In genomic region chr2:27881815-27882583, GRCh38 we compare ENCODE assay signal across 6 cellular contexts. TPM values are rescaled to one million over a fixed set of nuclear protein-coding genes. Genes with fewer than 3 reads are reported as not detected.
A peak's percentile ranks its signal among the peaks of the same experiment; 100 is the strongest.
DNase-seq lines count a peak whose midpoint lies in the region; ATAC-seq, FAIRE-seq and TF ChIP-seq lines count a peak whose summit lies in the region.
"Not testable (repeated sequence)": the region's sequence is repeated elsewhere in the genome, so short reads cannot be mapped to it uniquely, and the experiment has no call there.

No MANE protein-coding gene starts in this region.

- not testable (repeated sequence) for H2BK12ac ChIP-seq in trophoblast cell (ENCODE audit: low read length)

- BruUV-seq in Calu3 (replicated peaks; lab: Mats Ljungman, UMichigan); PC-3 (replicated peaks; lab: Mats Ljungman, UMichigan): not testable (repeated sequence)

- H3K27me3 ChIP-seq in PC-3 (ENCODE audit: low read length); astrocyte (ENCODE audit: insufficient read depth, low read length); kidney epithelial cell (ENCODE audit: control insufficient read depth, insufficient read depth, low read length); trophoblast cell (ENCODE audit: insufficient read depth, low read length): not testable (repeated sequence)

- peaks cover 41% of the 10 kb centered on the region for H3K4me1 Mint-ChIP-seq in Calu3 (ENCODE audit: low read depth, unreplicated experiment)
- H3K4me1 Mint-ChIP-seq in HFFc6 (ENCODE audit: low read depth): peaks cover 44% of the 10 kb centered on the region
- peaks cover 16% of the 10 kb centered on the region for H3K4me1 Mint-ChIP-seq in astrocyte (ENCODE audit: low read depth, unreplicated experiment)

- H4K12ac ChIP-seq in trophoblast cell (ENCODE audit: low read depth, low read length): not testable (repeated sequence)

- not testable (repeated sequence) for H2BK5ac ChIP-seq in trophoblast cell (ENCODE audit: low read depth, low read length, poor library complexity)

- H3F3A ChIP-seq in PC-3 (ENCODE audit: low read length, unreplicated experiment): not testable (repeated sequence)

- FAIRE-seq in astrocyte (lab: Jason Lieb, UNC): peak; percentile 13

- H3K79me2 ChIP-seq in PC-3 (ENCODE audit: low read length); astrocyte (ENCODE audit: insufficient read depth, low read length); trophoblast cell (ENCODE audit: control insufficient read depth, insufficient read depth, low read length, poor library complexity): not testable (repeated sequence)

- H2AFZ ChIP-seq in PC-3 (ENCODE audit: low read length); astrocyte (ENCODE audit: low read depth, low read length); trophoblast cell (ENCODE audit: insufficient read depth, low read length, poor library complexity): not testable (repeated sequence)

- not testable (repeated sequence) for H3K18ac ChIP-seq in trophoblast cell (ENCODE audit: low read length)

- no CpG with 5 or more reads among the region's 4 CpGs for WGBS in trophoblast cell (ENCODE audit: extremely low coverage, insufficient coverage, insufficient read length)

- H2BK120ac ChIP-seq in trophoblast cell (ENCODE audit: insufficient read depth, low read length, poor library complexity): not testable (repeated sequence)

- TF ChIP-seq CTCF in Calu3 (IDR thresholded peaks at IDR 0.05; ENCODE audit: unreplicated experiment); HFFc6 (IDR thresholded peaks at IDR 0.05); PC-3 (conservative IDR thresholded peaks at IDR 0.05; ENCODE audit: low read depth, low read length); astrocyte (IDR thresholded peaks at IDR 0.05; ENCODE audit: insufficient read depth, low read depth, low read length); kidney epithelial cell (IDR thresholded peaks at IDR 0.05; ENCODE audit: insufficient read depth, low read length, poor library complexity, severe bottlenecking): not testable (repeated sequence)

- ATAC-seq in PC-3: not testable (repeated sequence)

- not testable (repeated sequence) for H3K4me3 ChIP-seq in PC-3 (ENCODE audit: low read length); astrocyte (ENCODE audit: insufficient read depth, low read depth, low read length); kidney epithelial cell (ENCODE audit: low read depth, low read length); trophoblast cell (ENCODE audit: low read depth, low read length)

- H3K4me2 ChIP-seq in PC-3 (ENCODE audit: low read length); astrocyte (ENCODE audit: low read length); trophoblast cell (ENCODE audit: low read length): not testable (repeated sequence)

- POLR2A ChIA-PET in PC-3 (lab: Charles Lee; ENCODE audit: unreplicated experiment): not testable (repeated sequence)

- not testable (repeated sequence) for H3K4ac ChIP-seq in trophoblast cell (ENCODE audit: low read depth, low read length)

- not testable (repeated sequence) for H3K9me3 ChIP-seq in PC-3 (ENCODE audit: low read length); astrocyte (ENCODE audit: insufficient read depth, low read depth, low read length); trophoblast cell (ENCODE audit: insufficient read depth, low read depth, low read length)

- H4K8ac ChIP-seq in trophoblast cell (ENCODE audit: low read depth, low read length): not testable (repeated sequence)

- H3K36me3 ChIP-seq in PC-3 (ENCODE audit: low read depth, low read length); astrocyte (ENCODE audit: insufficient read depth, low read length); kidney epithelial cell (ENCODE audit: control insufficient read depth, insufficient read depth, low read length); trophoblast cell (ENCODE audit: control insufficient read depth in 1 of 2, insufficient read depth in 2 of 2, low read length in 2 of 2): not testable (repeated sequence)

- intact Hi-C loops in Calu3 (cut with micrococcal nuclease; ENCODE audit: unreplicated experiment): loop anchor here (2.0 kb wide), 1 partner anchor 75 kb away; no protein-coding TSS in a partner anchor
- intact Hi-C loops in PC-3 (cut with micrococcal nuclease): not testable (repeated sequence)

- not testable (repeated sequence) for H3K23ac ChIP-seq in trophoblast cell (ENCODE audit: low read length)

- H3K79me1 ChIP-seq in trophoblast cell (ENCODE audit: low read length): not testable (repeated sequence)

- H3K36me3 Mint-ChIP-seq in Calu3 (ENCODE audit: insufficient read depth, unreplicated experiment); astrocyte (ENCODE audit: low read depth, unreplicated experiment): not testable (repeated sequence)
- H3K36me3 Mint-ChIP-seq in HFFc6 (ENCODE audit: low read depth): peaks cover 42% of the 10 kb centered on the region

- not testable (repeated sequence) for H3K27me3 Mint-ChIP-seq in Calu3 (ENCODE audit: unreplicated experiment); HFFc6 (ENCODE audit: insufficient read depth); astrocyte (ENCODE audit: low read depth, unreplicated experiment)

- H3K9me2 ChIP-seq in PC-3 (replicated peaks; ENCODE audit: low read length): not testable (repeated sequence)

- not testable (repeated sequence) for H3K27ac Mint-ChIP-seq in Calu3 (ENCODE audit: unreplicated experiment); HFFc6; astrocyte (ENCODE audit: unreplicated experiment)

- not testable (repeated sequence) for H3K9ac ChIP-seq in PC-3 (ENCODE audit: low read length); astrocyte (ENCODE audit: low read length); trophoblast cell (ENCODE audit: low read length)

- H3K4me3 Mint-ChIP-seq in Calu3 (ENCODE audit: low read depth, unreplicated experiment); HFFc6; astrocyte (ENCODE audit: unreplicated experiment): not testable (repeated sequence)

- H3K14ac ChIP-seq in trophoblast cell (ENCODE audit: low read length): not testable (repeated sequence)

- H3K27ac ChIP-seq in PC-3 (ENCODE audit: low read length); astrocyte (ENCODE audit: low read depth, low read length); trophoblast cell (ENCODE audit: low read depth, low read length): not testable (repeated sequence)

- H3K4me1 ChIP-seq in PC-3 (ENCODE audit: insufficient read depth, low read length); astrocyte (ENCODE audit: insufficient read depth, low read length); trophoblast cell (ENCODE audit: control insufficient read depth in 1 of 2, insufficient read depth in 2 of 2, low read length in 2 of 2): not testable (repeated sequence)

- not testable (repeated sequence) for H4K20me1 ChIP-seq in PC-3 (ENCODE audit: low read length); astrocyte (ENCODE audit: insufficient read depth, low read length)

- H2AK5ac ChIP-seq in trophoblast cell (ENCODE audit: low read length): not testable (repeated sequence)

- not testable (repeated sequence) for H4K91ac ChIP-seq in trophoblast cell (ENCODE audit: low read depth, low read length)

- peak; percentile 7 for DNase-seq in Calu3
- peak; percentile 24 for DNase-seq in HFFc6
- DNase-seq in PC-3: peak; percentile 27
- DNase-seq in astrocyte (ENCODE audit: low read depth): peak; percentile 56
- DNase-seq in kidney epithelial cell (ENCODE audit: low read depth): peak; percentile 54
- peak; percentile 11 to 60 for DNase-seq in trophoblast cell

- not testable (repeated sequence) for H3K9me3 Mint-ChIP-seq in Calu3 (ENCODE audit: low read depth, unreplicated experiment)
- H3K9me3 Mint-ChIP-seq in HFFc6: peaks cover 32% of the 10 kb centered on the region
- peaks cover 21% of the 10 kb centered on the region for H3K9me3 Mint-ChIP-seq in astrocyte (ENCODE audit: unreplicated experiment)

- CTCF ChIA-PET in Calu3 (lab: Charles Lee); PC-3 (lab: Charles Lee): not testable (repeated sequence)

RNA-seq across cellular contexts. Expression of gene RBKS, which starts 8.2 kb away (rescaled TPM):
- total RNA-seq in Calu3 (2022) (2.3 and 3.3 TPM in 2 replicates), PC-3 (2014; rRNA removed) (1.8 and 2.6 TPM in 2 replicates), astrocyte (1.6 and 2.6 TPM in 2 replicates), kidney epithelial cell (1.8 and 4.2 TPM in 2 replicates)
- total RNA-seq in HFFc6 (2021; fragmentation: NEBNext Ultra II Directional; extraction: Animal tissue kit (Norgen Biotek cat#: 25700)): 1 to 10 TPM; 1.8 to 3.1 (median 2.7) TPM
- polyA plus RNA-seq in trophoblast cell (2013): 1.6 TPM in 2 replicates

RNA-seq across cellular contexts. Expression of gene BABAM2, which starts 8.5 kb away (rescaled TPM):
- total RNA-seq in Calu3 (2022) (43.5 and 59.3 TPM in 2 replicates), PC-3 (2014; rRNA removed) (16.3 and 17.9 TPM in 2 replicates), astrocyte (27.3 and 28.5 TPM in 2 replicates), kidney epithelial cell (35.3 and 46.3 TPM in 2 replicates)
- total RNA-seq in HFFc6 (2021; fragmentation: NEBNext Ultra II Directional; extraction: Animal tissue kit (Norgen Biotek cat#: 25700)): 10 to 100 TPM; 30.8 to 46.6 (median 41.2) TPM
- polyA plus RNA-seq in trophoblast cell (2013): 27.7 and 29.7 TPM in 2 replicates
